ENCODE assay signal across 2 cellular contexts in the genomic region with DNA sequence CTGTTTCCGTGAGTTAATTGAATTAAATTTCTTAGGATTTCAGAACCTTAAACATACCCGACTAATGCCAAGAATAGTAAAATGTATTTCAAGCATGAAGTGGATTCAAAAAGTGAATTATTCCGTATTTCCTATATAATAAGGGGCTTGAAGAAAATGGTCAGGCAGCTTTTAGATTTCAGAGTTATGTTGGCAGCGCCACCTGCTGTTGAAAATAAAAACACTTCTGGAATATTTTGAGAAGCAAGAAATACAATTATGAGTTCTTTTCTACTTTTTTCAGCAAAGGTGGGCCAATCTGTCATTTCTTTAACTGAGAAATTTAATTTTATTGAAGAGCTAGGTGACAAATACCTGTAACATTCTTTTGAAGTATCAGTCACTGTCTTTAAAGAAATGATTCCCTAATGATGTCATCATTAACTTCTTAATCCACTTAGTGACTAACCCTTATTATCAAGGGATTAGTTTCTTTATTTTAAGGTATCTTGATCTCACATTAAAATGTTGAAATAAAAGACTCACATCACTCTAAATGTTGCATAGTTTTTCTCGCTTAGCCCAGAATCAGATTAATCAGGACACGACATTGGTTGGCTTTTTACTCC.
TF ChIP-seq lines count a peak whose summit lies in the region.

No MANE protein-coding gene starts in this region.

TF ChIP-seq in HCT116, 20 proteins besides CTCF, POLR2A, EP300 and RAD21:
- no peak for TF ChIP-seq YY1 (IDR thresholded peaks at IDR 0.05; ENCODE audit: extremely low read depth, insufficient replicate concordance, low read depth, low read length)
- TF ChIP-seq CBX3 (IDR thresholded peaks at IDR 0.05; ENCODE audit: low read depth), result no peak
- TF ChIP-seq EZH2phosphoT487 (IDR thresholded peaks at IDR 0.05; ENCODE audit: borderline replicate concordance), result no peak
- TF ChIP-seq CEBPB (IDR thresholded peaks at IDR 0.05; ENCODE audit: low read depth), result no peak

TF ChIP-seq in endothelial cell of umbilical vein, 7 proteins besides CTCF, POLR2A, EP300 and RAD21:
- TF ChIP-seq POLR2AphosphoS5 (IDR thresholded peaks at IDR 0.05; ENCODE audit: insufficient read depth, low read depth, low read length) (no peak), EZH2 (IDR thresholded peaks at IDR 0.05; ENCODE audit: borderline replicate concordance, low read depth, low read length, severe bottlenecking) (no peak), FOS (IDR thresholded peaks at IDR 0.05; ENCODE audit: borderline replicate concordance, insufficient read depth, low read length) (no peak), MYC (IDR thresholded peaks at IDR 0.05; ENCODE audit: low read depth, low read length) (no peak), GATA2 (IDR thresholded peaks at IDR 0.05; ENCODE audit: insufficient read depth, insufficient read length, low read depth, low read length) (no peak), JUN (IDR thresholded peaks at IDR 0.05; ENCODE audit: borderline replicate concordance, insufficient read depth, insufficient read length, low read depth) (no peak)
- TF ChIP-seq, protein P1, sequence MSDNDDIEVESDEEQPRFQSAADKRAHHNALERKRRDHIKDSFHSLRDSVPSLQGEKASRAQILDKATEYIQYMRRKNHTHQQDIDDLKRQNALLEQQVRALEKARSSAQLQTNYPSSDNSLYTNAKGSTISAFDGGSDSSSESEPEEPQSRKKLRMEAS (IDR thresholded peaks at IDR 0.05; ENCODE audit: insufficient read depth, insufficient read length), result no peak
